Comparison of ENCODE assay signal across 1 cellular context in the genomic region with DNA sequence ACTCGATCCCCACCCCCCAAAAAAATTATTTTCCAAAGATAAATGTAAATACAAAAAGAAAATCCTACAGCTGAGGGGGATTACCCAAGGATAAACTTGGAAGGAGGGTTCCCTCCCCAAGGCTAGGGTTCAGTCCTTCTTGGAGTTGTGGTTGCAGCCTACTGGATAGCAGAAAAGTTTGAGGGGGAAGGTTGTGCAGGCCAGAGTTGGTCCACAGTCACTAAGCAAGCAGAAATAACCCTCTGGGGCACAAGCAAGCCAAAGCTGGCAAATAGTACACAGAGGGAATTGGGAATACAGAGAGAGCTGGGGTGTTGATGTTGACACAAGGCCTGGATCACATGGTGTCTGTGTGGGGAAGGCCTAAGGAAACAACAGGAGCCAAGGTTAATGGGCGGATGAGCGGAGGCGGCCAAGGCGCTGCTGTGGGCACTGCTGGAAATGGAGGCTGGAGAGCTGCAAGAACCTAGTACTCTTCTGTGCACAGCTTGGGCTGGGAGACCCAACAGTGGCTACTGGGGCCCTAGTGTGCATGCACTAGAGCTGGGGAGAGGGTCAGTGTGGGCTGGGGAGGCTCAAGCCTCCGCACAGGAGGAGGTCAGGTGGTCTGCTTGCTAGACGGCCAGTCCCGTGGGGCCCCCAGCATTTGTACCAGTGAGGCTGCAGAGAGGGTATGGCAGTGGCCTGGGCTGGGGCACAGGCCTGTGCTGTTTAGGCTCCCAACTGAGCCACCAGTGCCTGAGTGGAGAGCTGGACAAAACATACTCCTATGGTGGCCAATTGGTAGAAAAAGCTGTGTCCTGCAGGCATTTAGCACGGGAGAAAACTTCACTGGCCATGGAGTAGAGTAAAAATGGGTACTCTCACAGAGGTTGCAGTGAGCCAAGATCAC.
TF ChIP-seq lines count a peak whose summit lies in the region.

No MANE protein-coding gene starts in this region.

TF ChIP-seq in liver, 16 proteins besides CTCF, POLR2A, EP300 and RAD21:
- TF ChIP-seq, protein P1, sequence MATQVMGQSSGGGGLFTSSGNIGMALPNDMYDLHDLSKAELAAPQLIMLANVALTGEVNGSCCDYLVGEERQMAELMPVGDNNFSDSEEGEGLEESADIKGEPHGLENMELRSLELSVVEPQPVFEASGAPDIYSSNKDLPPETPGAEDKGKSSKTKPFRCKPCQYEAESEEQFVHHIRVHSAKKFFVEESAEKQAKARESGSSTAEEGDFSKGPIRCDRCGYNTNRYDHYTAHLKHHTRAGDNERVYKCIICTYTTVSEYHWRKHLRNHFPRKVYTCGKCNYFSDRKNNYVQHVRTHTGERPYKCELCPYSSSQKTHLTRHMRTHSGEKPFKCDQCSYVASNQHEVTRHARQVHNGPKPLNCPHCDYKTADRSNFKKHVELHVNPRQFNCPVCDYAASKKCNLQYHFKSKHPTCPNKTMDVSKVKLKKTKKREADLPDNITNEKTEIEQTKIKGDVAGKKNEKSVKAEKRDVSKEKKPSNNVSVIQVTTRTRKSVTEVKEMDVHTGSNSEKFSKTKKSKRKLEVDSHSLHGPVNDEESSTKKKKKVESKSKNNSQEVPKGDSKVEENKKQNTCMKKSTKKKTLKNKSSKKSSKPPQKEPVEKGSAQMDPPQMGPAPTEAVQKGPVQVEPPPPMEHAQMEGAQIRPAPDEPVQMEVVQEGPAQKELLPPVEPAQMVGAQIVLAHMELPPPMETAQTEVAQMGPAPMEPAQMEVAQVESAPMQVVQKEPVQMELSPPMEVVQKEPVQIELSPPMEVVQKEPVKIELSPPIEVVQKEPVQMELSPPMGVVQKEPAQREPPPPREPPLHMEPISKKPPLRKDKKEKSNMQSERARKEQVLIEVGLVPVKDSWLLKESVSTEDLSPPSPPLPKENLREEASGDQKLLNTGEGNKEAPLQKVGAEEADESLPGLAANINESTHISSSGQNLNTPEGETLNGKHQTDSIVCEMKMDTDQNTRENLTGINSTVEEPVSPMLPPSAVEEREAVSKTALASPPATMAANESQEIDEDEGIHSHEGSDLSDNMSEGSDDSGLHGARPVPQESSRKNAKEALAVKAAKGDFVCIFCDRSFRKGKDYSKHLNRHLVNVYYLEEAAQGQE (IDR thresholded peaks at IDR 0.05) = peak; percentile 22
- peak; percentile 98 for TF ChIP-seq FOXA2 (IDR thresholded peaks at IDR 0.05)
- TF ChIP-seq, protein P2, sequence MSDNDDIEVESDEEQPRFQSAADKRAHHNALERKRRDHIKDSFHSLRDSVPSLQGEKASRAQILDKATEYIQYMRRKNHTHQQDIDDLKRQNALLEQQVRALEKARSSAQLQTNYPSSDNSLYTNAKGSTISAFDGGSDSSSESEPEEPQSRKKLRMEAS (IDR thresholded peaks at IDR 0.05) = peak; percentile 32
- TF ChIP-seq TAF1 (conservative IDR thresholded peaks at IDR 0.05) = no peak
- TF ChIP-seq EGR1 (IDR thresholded peaks at IDR 0.05; ENCODE audit: low read depth in 2 of 2) = no peak
- peak; percentile 19 to 58 for TF ChIP-seq RXRA (IDR thresholded peaks at IDR 0.05)
- TF ChIP-seq HNF4A (conservative IDR thresholded peaks at IDR 0.05) = peak; percentile 32 to 57
- peak; percentile 31 to 77 for TF ChIP-seq GABPA (IDR thresholded peaks at IDR 0.05 in 1 of 2, conservative IDR thresholded peaks at IDR 0.05 in 1 of 2)
- peak; percentile 77 for TF ChIP-seq SP1 (IDR thresholded peaks at IDR 0.05)
- TF ChIP-seq YY1 (IDR thresholded peaks at IDR 0.05) = no peak
- peak; percentile 91 for TF ChIP-seq FOXA1 (IDR thresholded peaks at IDR 0.05)
- no peak for TF ChIP-seq NR2F2 (IDR thresholded peaks at IDR 0.05)
